Comparison of ENCODE assay signal across 35 cellular contexts in the genomic region with DNA sequence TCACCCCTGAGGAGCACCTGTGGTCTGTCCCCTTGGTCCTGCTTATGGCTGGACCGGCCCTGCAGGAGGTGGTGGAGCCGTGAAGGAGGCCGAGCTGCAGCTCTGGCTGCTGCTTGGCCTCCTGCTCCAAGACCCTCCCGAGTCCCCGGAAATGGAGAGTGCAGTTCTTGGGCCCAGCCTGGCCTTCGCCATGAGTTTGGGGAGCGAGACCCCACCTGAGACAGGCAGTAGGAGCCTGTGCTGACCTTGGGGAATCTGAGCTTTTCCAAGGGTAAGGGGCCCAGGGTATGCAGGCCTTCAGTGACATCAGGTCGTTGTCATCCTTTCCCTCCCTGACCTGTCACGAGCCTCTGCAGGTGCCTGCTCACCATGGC.
"Had no signal": no experiment of that assay in that cellular context is flagged by ENCODE, and none has a peak within 500 bp of the region (broad histone marks: within the 10 kb centered on the region; RNA-seq: fewer than 3 reads in every experiment).

No MANE protein-coding gene starts in this region.

- DNase-seq: activated B cell treated with CpG ODN at 0.5 μM for 24 hours; activated CD4-positive, alpha-beta memory T cell treated with anti-CD3 and anti-CD28 coated beads for 36 hours; activated CD4-positive, alpha-beta T cell treated with anti-CD3 and anti-CD28 coated beads for 4 hours; activated CD4-positive, alpha-beta T cell treated with anti-CD3 and anti-CD28 coated beads, Interleukin-2, amount 10 ng/mL, durations not matched to agents 24 days and 14 days; activated CD4-positive, alpha-beta T cell treated with anti-CD3 and anti-CD28 coated beads, Interleukin-2, amount 50 U/mL, for 1 hour; activated CD4-positive, alpha-beta T cell treated with anti-CD3 and anti-CD28 coated beads, Interleukin-2, amount 50 U/mL, for 4 hours; activated CD4-positive, CD25-positive, alpha-beta regulatory T cell treated with anti-CD3 and anti-CD28 coated beads, Interleukin-2, amount 50 U/mL, for 72 hours; activated CD8-positive, alpha-beta T cell treated with anti-CD3 and anti-CD28 coated beads for 36 hours; activated effector memory CD4-positive, alpha-beta T cell treated with anti-CD3 and anti-CD28 coated beads, Interleukin-2, amount 50 U/mL, for 16 hours; activated gamma-delta T cell treated with Interleukin-2 at 50 U/mL for 16 hours; activated naive CD4-positive, alpha-beta T cell; activated naive CD4-positive, alpha-beta T cell treated with anti-CD3 and anti-CD28 coated beads for 36 hours; activated naive CD4-positive, alpha-beta T cell treated with anti-CD3 and anti-CD28 coated beads, Interleukin-2, amount 50 U/mL, for 16 hours; activated naive CD8-positive, alpha-beta T cell treated with anti-CD3 and anti-CD28 coated beads, Interleukin-2, amount 10 ng/mL, durations not matched to agents 7 days and 5 days; activated naive CD8-positive, alpha-beta T cell treated with anti-CD3 and anti-CD28 coated beads, Interleukin-2, amount 50 U/mL, for 24 hours; activated T-cell treated with anti-CD3 and anti-CD28 coated beads for 4 hours; activated T-cell treated with anti-CD3 and anti-CD28 coated beads, Interleukin-2, amount 50 U/mL, for 1 hour; activated T-cell treated with anti-CD3 and anti-CD28 coated beads, Interleukin-2, amount 50 U/mL, for 4 hours; activated T-cell treated with anti-CD3 and anti-CD28 coated beads, Interleukin-2, amount 50 U/mL, for 72 hours; aorta; body of pancreas; brain microvascular endothelial cell; central memory CD4-positive, alpha-beta T cell; T-helper 1 cell; T-helper 2 cell; T-helper 9 cell had no signal

- FAIRE-seq: astrocyte, TTC549 had no signal

- H3K4me1 ChIP-seq: body of pancreas, breast epithelium had no signal

- H3K36me3 ChIP-seq: breast epithelium had no signal

- H3K27me3 Mint-ChIP-seq: activated B cell treated with CpG ODN at 0.5 μM for 24 hours; activated CD4-positive, alpha-beta memory T cell treated with anti-CD3 and anti-CD28 coated beads for 36 hours; activated CD4-positive, alpha-beta T cell treated with anti-CD3 and anti-CD28 coated beads, Interleukin-2, amount 10 ng/mL, durations not matched to agents 24 days and 14 days; activated CD8-positive, alpha-beta T cell treated with anti-CD3 and anti-CD28 coated beads for 36 hours; activated naive CD8-positive, alpha-beta T cell treated with anti-CD3 and anti-CD28 coated beads, Interleukin-2, amount 10 ng/mL, durations not matched to agents 7 days and 5 days; activated naive CD8-positive, alpha-beta T cell treated with anti-CD3 and anti-CD28 coated beads, Interleukin-2, amount 50 U/mL, for 24 hours; activated T-helper 17 cell treated with anti-CD3 and anti-CD28 coated beads, Interleukin-2, amount 50 U/mL, for 72 hours had no signal

- H3K27ac Mint-ChIP-seq: activated B cell treated with CpG ODN at 0.5 μM for 24 hours; activated CD4-positive, alpha-beta memory T cell treated with anti-CD3 and anti-CD28 coated beads for 36 hours; activated CD4-positive, alpha-beta T cell treated with anti-CD3 and anti-CD28 coated beads, Interleukin-2, amount 10 ng/mL, durations not matched to agents 24 days and 14 days; activated CD8-positive, alpha-beta T cell treated with anti-CD3 and anti-CD28 coated beads for 36 hours; activated naive CD4-positive, alpha-beta T cell treated with anti-CD3 and anti-CD28 coated beads for 36 hours; activated naive CD4-positive, alpha-beta T cell treated with anti-CD3 and anti-CD28 coated beads, Interleukin-2, amount 50 U/mL, for 72 hours; activated naive CD8-positive, alpha-beta T cell treated with anti-CD3 and anti-CD28 coated beads, Interleukin-2, amount 10 ng/mL, durations not matched to agents 7 days and 5 days; activated naive CD8-positive, alpha-beta T cell treated with anti-CD3 and anti-CD28 coated beads, Interleukin-2, amount 50 U/mL, for 24 hours; activated T-cell treated with anti-CD3 and anti-CD28 coated beads, Interleukin-2, amount 50 U/mL, for 72 hours; activated T-helper 1 cell treated with anti-CD3 and anti-CD28 coated beads, Interleukin-12 subunit alpha, Interleukin-12 subunit beta, Interleukin-2, Interleukin-4 antibody, amounts not matched to agents 30 ng/mL and 10 ng/mL and 1 ng/mL, durations not matched to agents 14 hours and 24 hours and 36 hours; activated T-helper 17 cell treated with anti-CD3 and anti-CD28 coated beads, Interleukin-2, amount 50 U/mL, for 72 hours; T-helper 1 cell treated with Interleukin-12 subunit alpha and Interleukin-12 subunit beta and Interleukin-4 antibody, amounts not matched to agents 30 μg/mL and 1 μg/mL, for 36 hours; T-helper 2 cell treated with Interferon-gamma antibody and Interleukin-4, amounts not matched to agents 5 μg/mL and 100 μg/mL, for 36 hours had no signal

- H3K9me3 ChIP-seq: body of pancreas, breast epithelium had no signal

- H3K9me3 Mint-ChIP-seq: activated B cell treated with CpG ODN at 0.5 μM for 24 hours; activated CD4-positive, alpha-beta memory T cell treated with anti-CD3 and anti-CD28 coated beads for 36 hours; activated CD4-positive, alpha-beta T cell treated with anti-CD3 and anti-CD28 coated beads, Interleukin-2, amount 10 ng/mL, durations not matched to agents 24 days and 14 days; activated CD8-positive, alpha-beta T cell treated with anti-CD3 and anti-CD28 coated beads for 36 hours; activated naive CD4-positive, alpha-beta T cell treated with anti-CD3 and anti-CD28 coated beads for 36 hours; activated naive CD4-positive, alpha-beta T cell treated with anti-CD3 and anti-CD28 coated beads, Interleukin-2, amount 50 U/mL, for 72 hours; activated naive CD8-positive, alpha-beta T cell treated with anti-CD3 and anti-CD28 coated beads, Interleukin-2, amount 10 ng/mL, durations not matched to agents 7 days and 5 days; activated naive CD8-positive, alpha-beta T cell treated with anti-CD3 and anti-CD28 coated beads, Interleukin-2, amount 50 U/mL, for 24 hours; activated T-cell treated with anti-CD3 and anti-CD28 coated beads, Interleukin-2, amount 50 U/mL, for 4 hours; activated T-cell treated with anti-CD3 and anti-CD28 coated beads, Interleukin-2, amount 50 U/mL, for 72 hours; activated T-helper 1 cell treated with anti-CD3 and anti-CD28 coated beads, Interleukin-12 subunit alpha, Interleukin-12 subunit beta, Interleukin-2, Interleukin-4 antibody, amounts not matched to agents 30 ng/mL and 10 ng/mL and 1 ng/mL, durations not matched to agents 14 hours and 24 hours and 36 hours; activated T-helper 17 cell treated with anti-CD3 and anti-CD28 coated beads, Interleukin-2, amount 50 U/mL, for 72 hours; T-helper 1 cell treated with Interleukin-12 subunit alpha and Interleukin-12 subunit beta and Interleukin-4 antibody, amounts not matched to agents 30 μg/mL and 1 μg/mL, for 36 hours; T-helper 2 cell treated with Interferon-gamma antibody and Interleukin-4, amounts not matched to agents 5 μg/mL and 100 μg/mL, for 36 hours had no signal

- H3K4me3 ChIP-seq: body of pancreas, breast epithelium had no signal

- H3K27ac ChIP-seq: body of pancreas, brain microvascular endothelial cell, breast epithelium, VCaP had no signal

- ATAC-seq: activated CD8-positive, alpha-beta T cell treated with anti-CD3 and anti-CD28 coated beads for 36 hours; activated naive CD4-positive, alpha-beta T cell treated with anti-CD3 and anti-CD28 coated beads, Interleukin-2, amount 50 U/mL, for 72 hours; activated naive CD8-positive, alpha-beta T cell treated with anti-CD3 and anti-CD28 coated beads, Interleukin-2, amount 50 U/mL, for 24 hours; activated T-cell treated with anti-CD3 and anti-CD28 coated beads, Interleukin-2, amount 50 U/mL, for 4 hours; activated T-cell treated with anti-CD3 and anti-CD28 coated beads, Interleukin-2, amount 50 U/mL, for 72 hours; activated T-helper 17 cell treated with anti-CD3 and anti-CD28 coated beads, Interleukin-2, amount 50 U/mL, for 72 hours; body of pancreas had no signal

- H3K27me3 ChIP-seq: body of pancreas, brain microvascular endothelial cell, breast epithelium had no signal

- H3K4me3 Mint-ChIP-seq: activated B cell treated with CpG ODN at 0.5 μM for 24 hours; activated CD4-positive, alpha-beta memory T cell treated with anti-CD3 and anti-CD28 coated beads for 36 hours; activated CD4-positive, alpha-beta T cell treated with anti-CD3 and anti-CD28 coated beads, Interleukin-2, amount 10 ng/mL, durations not matched to agents 24 days and 14 days; activated CD8-positive, alpha-beta T cell treated with anti-CD3 and anti-CD28 coated beads for 36 hours; activated naive CD4-positive, alpha-beta T cell treated with anti-CD3 and anti-CD28 coated beads for 36 hours; activated naive CD8-positive, alpha-beta T cell treated with anti-CD3 and anti-CD28 coated beads, Interleukin-2, amount 10 ng/mL, durations not matched to agents 7 days and 5 days; activated naive CD8-positive, alpha-beta T cell treated with anti-CD3 and anti-CD28 coated beads, Interleukin-2, amount 50 U/mL, for 24 hours; activated T-cell treated with anti-CD3 and anti-CD28 coated beads, Interleukin-2, amount 50 U/mL, for 4 hours; activated T-cell treated with anti-CD3 and anti-CD28 coated beads, Interleukin-2, amount 50 U/mL, for 72 hours; activated T-helper 1 cell treated with anti-CD3 and anti-CD28 coated beads, Interleukin-12 subunit alpha, Interleukin-12 subunit beta, Interleukin-2, Interleukin-4 antibody, amounts not matched to agents 30 ng/mL and 10 ng/mL and 1 ng/mL, durations not matched to agents 14 hours and 24 hours and 36 hours; activated T-helper 17 cell treated with anti-CD3 and anti-CD28 coated beads, Interleukin-2, amount 50 U/mL, for 72 hours; T-helper 1 cell treated with Interleukin-12 subunit alpha and Interleukin-12 subunit beta and Interleukin-4 antibody, amounts not matched to agents 30 μg/mL and 1 μg/mL, for 36 hours; T-helper 2 cell treated with Interferon-gamma antibody and Interleukin-4, amounts not matched to agents 5 μg/mL and 100 μg/mL, for 36 hours had no signal

- H3K36me3 Mint-ChIP-seq: activated naive CD4-positive, alpha-beta T cell treated with anti-CD3 and anti-CD28 coated beads, Interleukin-2, amount 50 U/mL, for 72 hours; activated naive CD8-positive, alpha-beta T cell treated with anti-CD3 and anti-CD28 coated beads, Interleukin-2, amount 10 ng/mL, durations not matched to agents 7 days and 5 days had no signal

- H3K4me1 Mint-ChIP-seq: activated B cell treated with CpG ODN at 0.5 μM for 24 hours; activated CD4-positive, alpha-beta T cell treated with anti-CD3 and anti-CD28 coated beads, Interleukin-2, amount 10 ng/mL, durations not matched to agents 24 days and 14 days; activated naive CD8-positive, alpha-beta T cell treated with anti-CD3 and anti-CD28 coated beads, Interleukin-2, amount 10 ng/mL, durations not matched to agents 7 days and 5 days; activated naive CD8-positive, alpha-beta T cell treated with anti-CD3 and anti-CD28 coated beads, Interleukin-2, amount 50 U/mL, for 24 hours; activated T-helper 17 cell treated with anti-CD3 and anti-CD28 coated beads, Interleukin-2, amount 50 U/mL, for 72 hours had no signal
